In genomic region chr2:129902731-129903585, GRCh38 we compare ENCODE assay signal across 15 cellular contexts.
DNase-seq lines count a peak whose midpoint lies in the region; ATAC-seq and TF ChIP-seq lines count a peak whose summit lies in the region.
"Had no signal": no experiment of that assay in that cellular context is flagged by ENCODE, and none has a peak within 500 bp of the region (broad histone marks: within the 10 kb centered on the region; RNA-seq: fewer than 3 reads in every experiment).

No MANE protein-coding gene starts in this region.

- no peak for ATAC-seq in heart left ventricle
- no peak for ATAC-seq in stimulated activated naive B cell treated with anti-CD40 and anti-IgM and Interleukin-4, amounts not matched to agents 10 μg/mL and 1 μg/mL and 100 μg/mL, for 72 hours (replicated peaks)

- H3K4me1 ChIP-seq in right atrium auricular region (no peaks in the 10 kb centered on the region), heart left ventricle (no peaks in the 10 kb centered on the region), esophagus muscularis mucosa (no peaks in the 10 kb centered on the region)

- H3K36me3 ChIP-seq in right atrium auricular region (no peaks in the 10 kb centered on the region), heart left ventricle (no peaks in the 10 kb centered on the region), esophagus muscularis mucosa (no peaks in the 10 kb centered on the region)

- DNase-seq in right atrium auricular region (ENCODE audit: low spot score) (peak; percentile 52), heart left ventricle (no peak), esophagus muscularis mucosa (ENCODE audit: extremely low spot score) (peak; percentile 79), AG08395 (ENCODE audit: low spot score) (no peak), NCI-H748 (lab: John Stamatoyannopoulos, UW; ENCODE audit: unreplicated experiment) (no peak)
- no peak for DNase-seq in stimulated activated naive B cell treated with anti-CD40 and anti-IgM and Interleukin-4, amounts not matched to agents 10 μg/mL and 1 μg/mL and 100 μg/mL, for 72 hours
- DNase-seq in stimulated activated CD4-positive, alpha-beta T cell treated with anti-CD3 and anti-CD28 coated beads, Interleukin-1b, Interleukin-23, amount 100 ng/mL, for 48 hours = no peak
- DNase-seq: CD8-positive, alpha-beta memory T cell; DMS79; GOT3; KG1; NCI-H1105 treated with DMSO at 0.1 percent for 48 hours; NCI-H1694; NCI-H2107; NCI-H2227 treated with DMSO at 0.1 percent for 48 hours had no signal

- no peak overlapping the region for H3K4me3 ChIP-seq in right atrium auricular region
- H3K4me3 ChIP-seq in heart left ventricle = no peak overlapping the region
- H3K4me3 ChIP-seq in esophagus muscularis mucosa = no peak overlapping the region

- peaks cover 0 to 1% of the 10 kb centered on the region in 2 donors for H3K36me3 Mint-ChIP-seq in stimulated activated naive B cell treated with anti-CD40 and anti-IgM and Interleukin-4, amounts not matched to agents 10 μg/mL and 1 μg/mL and 100 μg/mL, for 72 hours
- H3K36me3 Mint-ChIP-seq: CD8-positive, alpha-beta memory T cell had no signal

- no peak for TF ChIP-seq POLR2A in heart left ventricle (IDR thresholded peaks at IDR 0.05)
- no peak for TF ChIP-seq POLR2A in esophagus muscularis mucosa (IDR thresholded peaks at IDR 0.05; ENCODE audit: low read depth)

- H3K9me3 ChIP-seq in right atrium auricular region (peaks cover 0 to 10% of the 10 kb centered on the region in 2 donors), heart left ventricle (peaks cover 0 to 19% (median 0%) of the 10 kb centered on the region in 12 donors), esophagus muscularis mucosa (peaks cover 0 to 4% (median 0%) of the 10 kb centered on the region in 4 donors)

- no peak overlapping the region for H3K4me3 Mint-ChIP-seq in stimulated activated naive B cell treated with anti-CD40 and anti-IgM and Interleukin-4, amounts not matched to agents 10 μg/mL and 1 μg/mL and 100 μg/mL, for 72 hours
- H3K4me3 Mint-ChIP-seq: CD8-positive, alpha-beta memory T cell had no signal

- WGBS in heart left ventricle, 4 donors = 86 to 90% (median 89%) methylated on average over 19 to 20 of the region's 20 CpGs
- WGBS in esophagus muscularis mucosa = 94% methylated on average over 20 of the region's 20 CpGs

- H3K4me1 Mint-ChIP-seq in stimulated activated naive B cell treated with anti-CD40 and anti-IgM and Interleukin-4, amounts not matched to agents 10 μg/mL and 1 μg/mL and 100 μg/mL, for 72 hours = peaks cover 4 to 8% of the 10 kb centered on the region in 2 donors
- H3K4me1 Mint-ChIP-seq: CD8-positive, alpha-beta memory T cell had no signal

- TF ChIP-seq EP300 in esophagus muscularis mucosa (IDR thresholded peaks at IDR 0.05) = no peak

- intact Hi-C loops in heart left ventricle (cut with DNase I) (no loop called here), esophagus muscularis mucosa (cut with DNase I) (no loop called here)

- H3K9me3 Mint-ChIP-seq in stimulated activated naive B cell treated with anti-CD40 and anti-IgM and Interleukin-4, amounts not matched to agents 10 μg/mL and 1 μg/mL and 100 μg/mL, for 72 hours = peaks cover 3 to 4% of the 10 kb centered on the region in 2 donors
- H3K9me3 Mint-ChIP-seq: CD8-positive, alpha-beta memory T cell had no signal

- no peak overlapping the region for H3K27ac ChIP-seq in right atrium auricular region
- no peak overlapping the region for H3K27ac ChIP-seq in heart left ventricle
- H3K27ac ChIP-seq in esophagus muscularis mucosa (replicated peaks in 1 of 4) = no peak overlapping the region

- H3K27me3 Mint-ChIP-seq in stimulated activated naive B cell treated with anti-CD40 and anti-IgM and Interleukin-4, amounts not matched to agents 10 μg/mL and 1 μg/mL and 100 μg/mL, for 72 hours = peaks cover 17 to 20% of the 10 kb centered on the region in 2 donors

- TF ChIP-seq CTCF in right atrium auricular region (IDR thresholded peaks at IDR 0.05) (no peak), heart left ventricle (IDR thresholded peaks at IDR 0.05) (no peak), esophagus muscularis mucosa (IDR thresholded peaks at IDR 0.05) (no peak)

- H3K27ac Mint-ChIP-seq in stimulated activated naive B cell treated with anti-CD40 and anti-IgM and Interleukin-4, amounts not matched to agents 10 μg/mL and 1 μg/mL and 100 μg/mL, for 72 hours = peak overlapping the region; percentile 52
- H3K27ac Mint-ChIP-seq: CD8-positive, alpha-beta memory T cell had no signal

- H3K27me3 ChIP-seq in right atrium auricular region (no peaks in the 10 kb centered on the region), heart left ventricle (no peaks in the 10 kb centered on the region), esophagus muscularis mucosa (peaks cover 0 to 14% (median 0%) of the 10 kb centered on the region in 4 donors)

Comparison
In these comparisons a context has a peak if more than half of its experiments do, and no peak if none do; other contexts are left out.
1. DNase-seq: peak in right atrium auricular region (single experiment) and esophagus muscularis mucosa (single experiment); none in heart left ventricle (0 of 5), stimulated activated naive B cell treated with anti-CD40 and anti-IgM and Interleukin-4, amounts not matched to agents 10 μg/mL and 1 μg/mL and 100 μg/mL, for 72 hours (single experiment), AG08395 (single experiment), stimulated activated CD4-positive, alpha-beta T cell treated with anti-CD3 and anti-CD28 coated beads, Interleukin-1b, Interleukin-23, amount 100 ng/mL, for 48 hours (single experiment) and NCI-H748 (single experiment).